ENCODE assay signal across 12 cellular contexts in genomic region chr21:39088831-39089380, GRCh38.
DNase-seq lines count a peak whose midpoint lies in the region; ATAC-seq and TF ChIP-seq lines count a peak whose summit lies in the region.
"Had no signal": no experiment of that assay in that cellular context is flagged by ENCODE, and none has a peak within 500 bp of the region (broad histone marks: within the 10 kb centered on the region; RNA-seq: fewer than 3 reads in every experiment).

No MANE protein-coding gene starts in this region.

- H3K27me3 ChIP-seq in BE2C = no peaks in the 10 kb centered on the region
- H3K27me3 ChIP-seq in Karpas-422 (ENCODE audit: low read length) = no peaks in the 10 kb centered on the region
- H3K27me3 ChIP-seq in brain microvascular endothelial cell (replicated peaks) = no peaks in the 10 kb centered on the region

- no peak overlapping the region for H3K4me3 ChIP-seq in BE2C (ENCODE audit: low read depth, low read length)
- H3K4me3 ChIP-seq in Karpas-422 (ENCODE audit: low read length) = no peak overlapping the region
- no peak overlapping the region for H3K4me3 ChIP-seq in brain microvascular endothelial cell (ENCODE audit: low read depth, low read length)

- H3K79me2 ChIP-seq in Karpas-422 (ENCODE audit: low read length) = no peaks in the 10 kb centered on the region

- ATAC-seq in HG02623 (IDR thresholded peaks at IDR 0.05; ENCODE audit: unreplicated experiment) (no peak), GM19463 (IDR thresholded peaks at IDR 0.05; ENCODE audit: unreplicated experiment) (no peak)
- ATAC-seq: stimulated activated naive CD8-positive, alpha-beta T cell treated with anti-CD3 and anti-CD28 coated beads, Interleukin-15, Interleukin-2, amounts not matched to agents 100 U/mL and 50 U/mL, for 24 hours had no signal

- H3K36me3 ChIP-seq in BE2C (no peaks in the 10 kb centered on the region), Karpas-422 (ENCODE audit: insufficient read depth, low read length) (no peaks in the 10 kb centered on the region), brain microvascular endothelial cell (replicated peaks) (no peaks in the 10 kb centered on the region)

- in situ Hi-C loops in brain microvascular endothelial cell (cut with HindIII; ENCODE audit: low pct_ligation_motif_present, low sequenced_read_pairs) = no loop called here

- H4K20me1 ChIP-seq in Karpas-422 (ENCODE audit: insufficient read depth, low read depth, low read length) = no peaks in the 10 kb centered on the region

- no peaks in the 10 kb centered on the region for H3K9me2 ChIP-seq in Karpas-422 (replicated peaks; ENCODE audit: insufficient read depth, low read length)

- H3K4me1 ChIP-seq in BE2C = no peaks in the 10 kb centered on the region
- H3K4me1 ChIP-seq in Karpas-422 (ENCODE audit: low read length) = no peaks in the 10 kb centered on the region

- no peaks in the 10 kb centered on the region for H3K9me3 ChIP-seq in BE2C
- no peaks in the 10 kb centered on the region for H3K9me3 ChIP-seq in Karpas-422 (ENCODE audit: low read length)

- H3K27ac ChIP-seq in Karpas-422 (ENCODE audit: low read length) (no peak overlapping the region), brain microvascular endothelial cell (no peak overlapping the region)

- no peak overlapping the region for H3K4me2 ChIP-seq in Karpas-422 (ENCODE audit: low read depth, low read length, poor library complexity, severe bottlenecking)

- no peak overlapping the region for H3K9ac ChIP-seq in Karpas-422 (ENCODE audit: low read length)

- H2AFZ ChIP-seq in Karpas-422 (ENCODE audit: low read length) = no peak overlapping the region

- TF ChIP-seq CTCF in BE2C (IDR thresholded peaks at IDR 0.05; ENCODE audit: low read depth, low read length) (0 out of 2 replicates have a peak, but pooled peaks have one; percentile 18), brain microvascular endothelial cell (IDR thresholded peaks at IDR 0.05; ENCODE audit: low read depth, low read length, missing control alignments) (peak; percentile 37)

- DNase-seq in BE2C = no peak
- peak; percentile 32 for DNase-seq in Karpas-422
- DNase-seq in brain microvascular endothelial cell = peak; percentile 58
- DNase-seq in kidney glomerular epithelial cell (lab: John Stamatoyannopoulos, UW) = peak; percentile 7
- DNase-seq in T-helper 9 cell = no peak
- no peak for DNase-seq in DMS79 (lab: John Stamatoyannopoulos, UW)
- DNase-seq: activated naive CD4-positive, alpha-beta T cell treated with anti-CD3 and anti-CD28 coated beads, Interleukin-2, amount 10 ng/mL, durations not matched to agents 7 days and 5 days; NCI-H2081 treated with DMSO at 0.1 percent for 48 hours; stimulated activated naive CD8-positive, alpha-beta T cell treated with anti-CD3 and anti-CD28 coated beads, Interleukin-15, Interleukin-2, amounts not matched to agents 100 U/mL and 50 U/mL, for 24 hours; T-helper 1 cell had no signal

Comparison
In these comparisons a context has a peak if more than half of its experiments do, and no peak if none do; other contexts are left out.
1. DNase-seq: peak in Karpas-422 (single experiment), brain microvascular endothelial cell (single experiment) and kidney glomerular epithelial cell (single experiment); none in BE2C (single experiment), T-helper 9 cell (single experiment) and DMS79 (single experiment).